ENCODE assay signal across 8 cellular contexts in the genomic region with DNA sequence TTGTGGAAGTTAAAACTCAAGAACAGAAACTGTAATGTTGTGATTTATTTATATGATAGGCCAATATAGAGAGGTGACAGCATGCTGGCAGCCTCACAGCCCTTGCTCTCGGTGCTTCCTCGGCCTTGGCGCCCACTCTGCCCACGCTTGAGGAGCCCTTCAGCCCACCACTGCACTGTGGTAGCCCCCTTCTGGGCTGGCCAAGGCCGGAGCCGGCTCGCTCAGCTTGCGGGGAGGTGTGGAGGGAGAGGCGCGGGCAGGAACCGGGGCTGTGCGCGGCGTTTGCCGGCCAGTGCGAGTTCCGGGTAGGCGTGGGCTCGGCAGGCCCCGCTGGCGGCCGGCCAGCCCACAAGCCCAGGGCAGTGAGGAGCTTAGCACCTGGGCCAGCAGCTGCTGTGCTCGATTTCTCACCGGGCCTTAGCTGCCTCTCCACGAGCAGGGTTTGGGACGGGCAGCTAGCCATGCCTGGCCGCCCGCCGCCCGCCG.
DNase-seq lines count a peak whose midpoint lies in the region; ATAC-seq and TF ChIP-seq lines count a peak whose summit lies in the region.

No MANE protein-coding gene starts in this region.

- no peaks in the 10 kb centered on the region for H3K27me3 ChIP-seq in thyroid gland

- in situ Hi-C loops in Caki2 (cut with HindIII; ENCODE audit: low pct_unique_long_range_greater_than_20kb, low sequenced_read_pairs), result no loop called here

- H3K4me3 ChIP-seq in thyroid gland (replicated peaks in 1 of 3), result peak overlapping the region in 1 of 3 donors; percentile 36

- H3K9me3 ChIP-seq in thyroid gland, result no peaks in the 10 kb centered on the region

- peaks cover 0 to 16% (median 6%) of the 10 kb centered on the region in 5 experiments for H3K9me3 Mint-ChIP-seq in brain

- peak overlapping the region in 1 of 3 donors; percentile 10 for H3K27ac ChIP-seq in thyroid gland

- H3K36me3 Mint-ChIP-seq in brain, result no peaks in the 10 kb centered on the region

- TF ChIP-seq CTCF in brain (conservative IDR thresholded peaks at IDR 0.05), result no peak
- TF ChIP-seq CTCF in thyroid gland (IDR thresholded peaks at IDR 0.05), result no peak

- peak overlapping the region; percentile 21 to 71 (median 61) for H3K4me3 Mint-ChIP-seq in brain

- no peaks in the 10 kb centered on the region for H3K36me3 ChIP-seq in thyroid gland

- intact Hi-C loops in left colon (cut with DNase I, micrococcal nuclease) (no loop called here), thyroid gland (cut with DNase I) (no loop called here)

- H3K27me3 Mint-ChIP-seq in brain, result peaks cover 39% of the 10 kb centered on the region

- WGBS in thyroid gland, 2 donors, result 0% methylated on average over 3 to 8 of the region's 31 CpGs

- DNase-seq in Caki2 (ENCODE audit: low read depth), result peak; percentile 55
- peak; percentile 75 for DNase-seq in NCI-H2227 (lab: John Stamatoyannopoulos, UW; ENCODE audit: unreplicated experiment)
- DNase-seq in left colon, result peak; percentile 53 to 79
- peak; percentile 79 to 83 for DNase-seq in thyroid gland
- no peak for DNase-seq in hepatic stellate cell (ENCODE audit: low spot score)
- DNase-seq in NCI-H2171 treated with DMSO at 0.1 percent for 48 hours (lab: John Stamatoyannopoulos, UW), result no peak

- no peak for TF ChIP-seq POLR2A in thyroid gland (IDR thresholded peaks at IDR 0.05)

- ATAC-seq in GM21825 (IDR thresholded peaks at IDR 0.05; ENCODE audit: unreplicated experiment) (peak; percentile 74), left colon (peak; percentile 99)

- no peaks in the 10 kb centered on the region for H3K4me1 ChIP-seq in thyroid gland

- no peaks in the 10 kb centered on the region for H3K4me1 Mint-ChIP-seq in brain

- no peak overlapping the region for H3K27ac Mint-ChIP-seq in brain

Comparison
In these comparisons a context has a peak if more than half of its experiments do, and no peak if none do; other contexts are left out.
1. DNase-seq: peak in Caki2 (single experiment), NCI-H2227 (single experiment), left colon (2 of 2) and thyroid gland (2 of 2); none in hepatic stellate cell (single experiment) and NCI-H2171 treated with DMSO at 0.1 percent for 48 hours (single experiment).